In the genomic region with DNA sequence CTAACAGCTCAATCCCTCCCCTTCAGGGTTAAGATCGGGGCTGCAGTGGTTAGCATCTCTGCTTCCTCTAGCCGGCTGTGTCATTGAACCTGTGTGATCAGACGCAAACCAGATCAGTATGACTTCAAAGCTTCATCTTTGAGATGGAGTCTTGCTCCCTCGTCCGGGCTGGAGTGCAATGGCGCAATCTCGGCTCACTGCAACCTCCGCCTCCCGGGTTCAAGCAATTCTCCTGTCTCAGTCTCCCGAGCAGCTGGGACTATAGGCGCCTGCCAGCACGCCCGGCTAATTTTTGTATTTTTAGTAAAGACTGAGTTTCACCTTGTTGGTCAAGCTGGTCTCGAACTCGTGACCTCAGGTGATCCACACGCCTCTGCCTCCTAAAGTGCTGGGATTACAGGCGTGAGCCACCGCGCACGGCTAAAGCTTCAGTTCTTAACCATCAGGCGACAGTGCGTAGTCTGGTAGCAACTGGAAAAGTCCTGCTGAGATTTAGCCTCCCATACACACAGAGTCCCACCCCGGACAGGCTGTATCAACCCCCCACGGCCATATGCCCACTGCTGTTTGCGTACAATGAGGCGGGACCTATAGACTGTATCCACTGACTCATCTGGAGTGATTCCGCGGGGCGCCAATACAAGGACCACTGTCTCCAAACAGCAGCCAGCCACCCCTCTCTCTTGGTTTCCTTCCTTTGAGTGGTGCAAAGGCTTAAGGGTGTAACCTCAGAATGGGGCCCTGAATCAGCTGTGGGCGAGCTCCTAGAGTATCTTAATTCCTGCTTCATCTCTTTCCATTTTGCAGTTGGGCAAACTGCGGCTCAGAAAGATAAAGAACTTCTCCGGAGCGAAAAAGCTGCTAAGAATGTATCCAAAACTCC, we compare ENCODE assay signal across 1 cellular context.
TF ChIP-seq lines count a peak whose summit lies in the region.

No MANE protein-coding gene starts in this region.

TF ChIP-seq in HEK293, 187 proteins besides CTCF, POLR2A, EP300 and RAD21 (continued from another document and continues in another):
- TF ChIP-seq ZNF132 (tag by site-specific recombination; IDR thresholded peaks at IDR 0.05; ENCODE audit: borderline replicate concordance) (no peak), TRIM28 (IDR thresholded peaks at IDR 0.05; ENCODE audit: borderline replicate concordance, low read length) (no peak; the same call in 1 of the 2 replicates), ZNF560 (tag by site-specific recombination; IDR thresholded peaks at IDR 0.05; ENCODE audit: borderline replicate concordance) (no peak), ZFP41 (tag by site-specific recombination; IDR thresholded peaks at IDR 0.05; ENCODE audit: borderline replicate concordance) (no peak), EGR2 (tag by site-specific recombination; IDR thresholded peaks at IDR 0.05; ENCODE audit: low read depth) (no peak), ZNF621 (tag by site-specific recombination; IDR thresholded peaks at IDR 0.05) (no peak), ZNF24 (tag by site-specific recombination; IDR thresholded peaks at IDR 0.05) (no peak; the same call in 1 of the 2 replicates), MZF1 (tag by site-specific recombination; IDR thresholded peaks at IDR 0.05; ENCODE audit: borderline replicate concordance) (no peak; the same call in 1 of the 2 replicates), IKZF3 (tag by site-specific recombination; IDR thresholded peaks at IDR 0.05) (no peak), ZNF785 (tag by site-specific recombination; IDR thresholded peaks at IDR 0.05) (no peak), ZNF175 (tag by site-specific recombination; IDR thresholded peaks at IDR 0.05) (no peak), ZNF677 (tag by site-specific recombination; IDR thresholded peaks at IDR 0.05) (no peak), ZNF19 (tag by site-specific recombination; IDR thresholded peaks at IDR 0.05; ENCODE audit: low read depth) (no peak), ZNF521 (tag by site-specific recombination; IDR thresholded peaks at IDR 0.05) (no peak), ZXDB (tag by site-specific recombination; IDR thresholded peaks at IDR 0.05) (no peak; the same call in 1 of the 2 replicates), BCL11A (tag by site-specific recombination; IDR thresholded peaks at IDR 0.05; ENCODE audit: low read depth) (peak; percentile 86; the same call in 1 of the 2 replicates), ZNF514 (tag by site-specific recombination; IDR thresholded peaks at IDR 0.05) (no peak), ZNF830 (tag by site-specific recombination; IDR thresholded peaks at IDR 0.05; ENCODE audit: low read depth) (no peak), ZNF600 (tag by site-specific recombination; IDR thresholded peaks at IDR 0.05) (peak; percentile 93), ZNF404 (tag by site-specific recombination; IDR thresholded peaks at IDR 0.05) (no peak), ZNF133 (tag by site-specific recombination; IDR thresholded peaks at IDR 0.05) (no peak), ZNF624 (tag by site-specific recombination; IDR thresholded peaks at IDR 0.05) (no peak), ZNF747 (tag by site-specific recombination; IDR thresholded peaks at IDR 0.05) (no peak), ZNF239 (tag by site-specific recombination; IDR thresholded peaks at IDR 0.05) (no peak), ZBTB20 (tag by site-specific recombination; IDR thresholded peaks at IDR 0.05) (peak; percentile 80), ZNF10 (tag by site-specific recombination; IDR thresholded peaks at IDR 0.05) (no peak; the same call in 1 of the 2 replicates), ZNF140 (tag by site-specific recombination; IDR thresholded peaks at IDR 0.05) (no peak), SCRT1 (tag by site-specific recombination; IDR thresholded peaks at IDR 0.05; ENCODE audit: borderline replicate concordance) (no peak), ZEB2 (tag by site-specific recombination; IDR thresholded peaks at IDR 0.05) (peak; percentile 9), ZBTB8A (tag by site-specific recombination; IDR thresholded peaks at IDR 0.05) (peak; percentile 71), HOXC10 (CRISPR knock-in tag; IDR thresholded peaks at IDR 0.05) (no peak), KLF16 (tag by site-specific recombination; IDR thresholded peaks at IDR 0.05) (0 out of 2 replicates have a peak, but pooled peaks have one; percentile 14), ZNF341 (tag by site-specific recombination; IDR thresholded peaks at IDR 0.05; ENCODE audit: low read depth) (no peak; the same call in 1 of the 2 replicates), GLIS2 (tag by site-specific recombination; IDR thresholded peaks at IDR 0.05) (peak; percentile 91), ZBTB48 (tag by site-specific recombination; IDR thresholded peaks at IDR 0.05) (no peak), ZNF266 (tag by site-specific recombination; IDR thresholded peaks at IDR 0.05; ENCODE audit: low read depth) (no peak)
- TF ChIP-seq, protein P1, sequence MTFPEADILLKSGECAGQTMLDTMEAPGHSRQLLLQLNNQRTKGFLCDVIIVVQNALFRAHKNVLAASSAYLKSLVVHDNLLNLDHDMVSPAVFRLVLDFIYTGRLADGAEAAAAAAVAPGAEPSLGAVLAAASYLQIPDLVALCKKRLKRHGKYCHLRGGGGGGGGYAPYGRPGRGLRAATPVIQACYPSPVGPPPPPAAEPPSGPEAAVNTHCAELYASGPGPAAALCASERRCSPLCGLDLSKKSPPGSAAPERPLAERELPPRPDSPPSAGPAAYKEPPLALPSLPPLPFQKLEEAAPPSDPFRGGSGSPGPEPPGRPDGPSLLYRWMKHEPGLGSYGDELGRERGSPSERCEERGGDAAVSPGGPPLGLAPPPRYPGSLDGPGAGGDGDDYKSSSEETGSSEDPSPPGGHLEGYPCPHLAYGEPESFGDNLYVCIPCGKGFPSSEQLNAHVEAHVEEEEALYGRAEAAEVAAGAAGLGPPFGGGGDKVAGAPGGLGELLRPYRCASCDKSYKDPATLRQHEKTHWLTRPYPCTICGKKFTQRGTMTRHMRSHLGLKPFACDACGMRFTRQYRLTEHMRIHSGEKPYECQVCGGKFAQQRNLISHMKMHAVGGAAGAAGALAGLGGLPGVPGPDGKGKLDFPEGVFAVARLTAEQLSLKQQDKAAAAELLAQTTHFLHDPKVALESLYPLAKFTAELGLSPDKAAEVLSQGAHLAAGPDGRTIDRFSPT (tag by site-specific recombination; IDR thresholded peaks at IDR 0.05): no peak; the same call in 1 of the 2 replicates
- TF ChIP-seq, protein P2, sequence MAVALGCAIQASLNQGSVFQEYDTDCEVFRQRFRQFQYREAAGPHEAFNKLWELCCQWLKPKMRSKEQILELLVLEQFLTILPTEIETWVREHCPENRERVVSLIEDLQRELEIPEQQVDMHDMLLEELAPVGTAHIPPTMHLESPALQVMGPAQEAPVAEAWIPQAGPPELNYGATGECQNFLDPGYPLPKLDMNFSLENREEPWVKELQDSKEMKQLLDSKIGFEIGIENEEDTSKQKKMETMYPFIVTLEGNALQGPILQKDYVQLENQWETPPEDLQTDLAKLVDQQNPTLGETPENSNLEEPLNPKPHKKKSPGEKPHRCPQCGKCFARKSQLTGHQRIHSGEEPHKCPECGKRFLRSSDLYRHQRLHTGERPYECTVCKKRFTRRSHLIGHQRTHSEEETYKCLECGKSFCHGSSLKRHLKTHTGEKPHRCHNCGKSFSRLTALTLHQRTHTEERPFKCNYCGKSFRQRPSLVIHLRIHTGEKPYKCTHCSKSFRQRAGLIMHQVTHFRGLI (tag by site-specific recombination; IDR thresholded peaks at IDR 0.05): no peak
- TF ChIP-seq, protein P3, sequence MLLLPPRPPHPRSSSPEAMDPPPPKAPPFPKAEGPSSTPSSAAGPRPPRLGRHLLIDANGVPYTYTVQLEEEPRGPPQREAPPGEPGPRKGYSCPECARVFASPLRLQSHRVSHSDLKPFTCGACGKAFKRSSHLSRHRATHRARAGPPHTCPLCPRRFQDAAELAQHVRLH (tag by site-specific recombination; IDR thresholded peaks at IDR 0.05): peak; percentile 89
- TF ChIP-seq, protein P4, sequence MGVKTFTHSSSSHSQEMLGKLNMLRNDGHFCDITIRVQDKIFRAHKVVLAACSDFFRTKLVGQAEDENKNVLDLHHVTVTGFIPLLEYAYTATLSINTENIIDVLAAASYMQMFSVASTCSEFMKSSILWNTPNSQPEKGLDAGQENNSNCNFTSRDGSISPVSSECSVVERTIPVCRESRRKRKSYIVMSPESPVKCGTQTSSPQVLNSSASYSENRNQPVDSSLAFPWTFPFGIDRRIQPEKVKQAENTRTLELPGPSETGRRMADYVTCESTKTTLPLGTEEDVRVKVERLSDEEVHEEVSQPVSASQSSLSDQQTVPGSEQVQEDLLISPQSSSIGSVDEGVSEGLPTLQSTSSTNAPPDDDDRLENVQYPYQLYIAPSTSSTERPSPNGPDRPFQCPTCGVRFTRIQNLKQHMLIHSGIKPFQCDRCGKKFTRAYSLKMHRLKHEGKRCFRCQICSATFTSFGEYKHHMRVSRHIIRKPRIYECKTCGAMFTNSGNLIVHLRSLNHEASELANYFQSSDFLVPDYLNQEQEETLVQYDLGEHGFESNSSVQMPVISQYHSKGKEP (tag by site-specific recombination; IDR thresholded peaks at IDR 0.05): 0 out of 2 replicates have a peak, but pooled peaks have one; percentile 34
- TF ChIP-seq, protein P5, sequence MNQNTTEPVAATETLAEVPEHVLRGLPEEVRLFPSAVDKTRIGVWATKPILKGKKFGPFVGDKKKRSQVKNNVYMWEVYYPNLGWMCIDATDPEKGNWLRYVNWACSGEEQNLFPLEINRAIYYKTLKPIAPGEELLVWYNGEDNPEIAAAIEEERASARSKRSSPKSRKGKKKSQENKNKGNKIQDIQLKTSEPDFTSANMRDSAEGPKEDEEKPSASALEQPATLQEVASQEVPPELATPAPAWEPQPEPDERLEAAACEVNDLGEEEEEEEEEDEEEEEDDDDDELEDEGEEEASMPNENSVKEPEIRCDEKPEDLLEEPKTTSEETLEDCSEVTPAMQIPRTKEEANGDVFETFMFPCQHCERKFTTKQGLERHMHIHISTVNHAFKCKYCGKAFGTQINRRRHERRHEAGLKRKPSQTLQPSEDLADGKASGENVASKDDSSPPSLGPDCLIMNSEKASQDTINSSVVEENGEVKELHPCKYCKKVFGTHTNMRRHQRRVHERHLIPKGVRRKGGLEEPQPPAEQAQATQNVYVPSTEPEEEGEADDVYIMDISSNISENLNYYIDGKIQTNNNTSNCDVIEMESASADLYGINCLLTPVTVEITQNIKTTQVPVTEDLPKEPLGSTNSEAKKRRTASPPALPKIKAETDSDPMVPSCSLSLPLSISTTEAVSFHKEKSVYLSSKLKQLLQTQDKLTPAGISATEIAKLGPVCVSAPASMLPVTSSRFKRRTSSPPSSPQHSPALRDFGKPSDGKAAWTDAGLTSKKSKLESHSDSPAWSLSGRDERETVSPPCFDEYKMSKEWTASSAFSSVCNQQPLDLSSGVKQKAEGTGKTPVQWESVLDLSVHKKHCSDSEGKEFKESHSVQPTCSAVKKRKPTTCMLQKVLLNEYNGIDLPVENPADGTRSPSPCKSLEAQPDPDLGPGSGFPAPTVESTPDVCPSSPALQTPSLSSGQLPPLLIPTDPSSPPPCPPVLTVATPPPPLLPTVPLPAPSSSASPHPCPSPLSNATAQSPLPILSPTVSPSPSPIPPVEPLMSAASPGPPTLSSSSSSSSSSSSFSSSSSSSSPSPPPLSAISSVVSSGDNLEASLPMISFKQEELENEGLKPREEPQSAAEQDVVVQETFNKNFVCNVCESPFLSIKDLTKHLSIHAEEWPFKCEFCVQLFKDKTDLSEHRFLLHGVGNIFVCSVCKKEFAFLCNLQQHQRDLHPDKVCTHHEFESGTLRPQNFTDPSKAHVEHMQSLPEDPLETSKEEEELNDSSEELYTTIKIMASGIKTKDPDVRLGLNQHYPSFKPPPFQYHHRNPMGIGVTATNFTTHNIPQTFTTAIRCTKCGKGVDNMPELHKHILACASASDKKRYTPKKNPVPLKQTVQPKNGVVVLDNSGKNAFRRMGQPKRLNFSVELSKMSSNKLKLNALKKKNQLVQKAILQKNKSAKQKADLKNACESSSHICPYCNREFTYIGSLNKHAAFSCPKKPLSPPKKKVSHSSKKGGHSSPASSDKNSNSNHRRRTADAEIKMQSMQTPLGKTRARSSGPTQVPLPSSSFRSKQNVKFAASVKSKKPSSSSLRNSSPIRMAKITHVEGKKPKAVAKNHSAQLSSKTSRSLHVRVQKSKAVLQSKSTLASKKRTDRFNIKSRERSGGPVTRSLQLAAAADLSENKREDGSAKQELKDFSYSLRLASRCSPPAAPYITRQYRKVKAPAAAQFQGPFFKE (tag by site-specific recombination; IDR thresholded peaks at IDR 0.05; ENCODE audit: borderline replicate concordance): no peak
- TF ChIP-seq, protein P6, sequence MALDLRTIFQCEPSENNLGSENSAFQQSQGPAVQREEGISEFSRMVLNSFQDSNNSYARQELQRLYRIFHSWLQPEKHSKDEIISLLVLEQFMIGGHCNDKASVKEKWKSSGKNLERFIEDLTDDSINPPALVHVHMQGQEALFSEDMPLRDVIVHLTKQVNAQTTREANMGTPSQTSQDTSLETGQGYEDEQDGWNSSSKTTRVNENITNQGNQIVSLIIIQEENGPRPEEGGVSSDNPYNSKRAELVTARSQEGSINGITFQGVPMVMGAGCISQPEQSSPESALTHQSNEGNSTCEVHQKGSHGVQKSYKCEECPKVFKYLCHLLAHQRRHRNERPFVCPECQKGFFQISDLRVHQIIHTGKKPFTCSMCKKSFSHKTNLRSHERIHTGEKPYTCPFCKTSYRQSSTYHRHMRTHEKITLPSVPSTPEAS (tag by site-specific recombination; IDR thresholded peaks at IDR 0.05): 0 out of 2 replicates have a peak, but pooled peaks have one; percentile 13
- TF ChIP-seq, protein P7, sequence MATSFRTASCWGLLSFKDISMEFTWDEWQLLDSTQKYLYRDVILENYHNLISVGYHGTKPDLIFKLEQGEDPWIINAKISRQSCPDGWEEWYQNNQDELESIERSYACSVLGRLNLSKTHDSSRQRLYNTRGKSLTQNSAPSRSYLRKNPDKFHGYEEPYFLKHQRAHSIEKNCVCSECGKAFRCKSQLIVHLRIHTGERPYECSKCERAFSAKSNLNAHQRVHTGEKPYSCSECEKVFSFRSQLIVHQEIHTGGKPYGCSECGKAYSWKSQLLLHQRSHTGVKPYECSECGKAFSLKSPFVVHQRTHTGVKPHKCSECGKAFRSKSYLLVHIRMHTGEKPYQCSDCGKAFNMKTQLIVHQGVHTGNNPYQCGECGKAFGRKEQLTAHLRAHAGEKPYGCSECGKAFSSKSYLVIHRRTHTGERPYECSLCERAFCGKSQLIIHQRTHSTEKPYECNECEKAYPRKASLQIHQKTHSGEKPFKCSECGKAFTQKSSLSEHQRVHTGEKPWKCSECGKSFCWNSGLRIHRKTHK (tag by site-specific recombination; IDR thresholded peaks at IDR 0.05): no peak
